Comparison of ENCODE assay signal across 11 cellular contexts in genomic region chr18:24446953-24447537, GRCh38.
DNase-seq lines count a peak whose midpoint lies in the region; ATAC-seq and FAIRE-seq lines count a peak whose summit lies in the region.
"Had no signal": no experiment of that assay in that cellular context is flagged by ENCODE, and none has a peak within 500 bp of the region (broad histone marks: within the 10 kb centered on the region; RNA-seq: fewer than 3 reads in every experiment).

No MANE protein-coding gene starts in this region.

- DNase-seq in Kasumi-1 (lab: John Stamatoyannopoulos, UW): peak; percentile 24 to 40
- DNase-seq in left kidney (ENCODE audit: low read depth, low spot score): peak; percentile 7
- no peak for DNase-seq in NCI-H345 treated with DMSO at 0.1 percent for 48 hours (lab: John Stamatoyannopoulos, UW; ENCODE audit: unreplicated experiment)
- DNase-seq in NCI-H146 treated with DMSO at 0.1 percent for 48 hours (lab: John Stamatoyannopoulos, UW; ENCODE audit: unreplicated experiment): no peak
- DNase-seq: activated CD4-positive, alpha-beta memory T cell treated with anti-CD3 and anti-CD28 coated beads, Interleukin-2, amount 10 ng/mL, durations not matched to agents 7 days and 5 days; amniotic stem cell; trophoblast cell had no signal

- peak; percentile 88 for FAIRE-seq in G401.6 (lab: Jason Lieb, UNC)
- FAIRE-seq in TTC549 (lab: Jason Lieb, UNC): peak; percentile 82

- ATAC-seq in GM21447 (IDR thresholded peaks at IDR 0.05; ENCODE audit: unreplicated experiment): no peak
- ATAC-seq in GM18870 (IDR thresholded peaks at IDR 0.05; ENCODE audit: unreplicated experiment): no peak

Comparison
In these comparisons a context has a peak if more than half of its experiments do, and no peak if none do; other contexts are left out.
1. DNase-seq: peak in Kasumi-1 (2 of 2) and left kidney (single experiment); none in NCI-H345 treated with DMSO at 0.1 percent for 48 hours (single experiment) and NCI-H146 treated with DMSO at 0.1 percent for 48 hours (single experiment).